1 cellular context compared by ENCODE assay signal in genomic region chr6:27295301-27296079, GRCh38.
TF ChIP-seq lines count a peak whose summit lies in the region.

No MANE protein-coding gene starts in this region.

TF ChIP-seq in HepG2, 621 proteins besides CTCF, POLR2A, EP300 and RAD21 (continued from another document and continues in another):
- TF ChIP-seq, protein P1, sequence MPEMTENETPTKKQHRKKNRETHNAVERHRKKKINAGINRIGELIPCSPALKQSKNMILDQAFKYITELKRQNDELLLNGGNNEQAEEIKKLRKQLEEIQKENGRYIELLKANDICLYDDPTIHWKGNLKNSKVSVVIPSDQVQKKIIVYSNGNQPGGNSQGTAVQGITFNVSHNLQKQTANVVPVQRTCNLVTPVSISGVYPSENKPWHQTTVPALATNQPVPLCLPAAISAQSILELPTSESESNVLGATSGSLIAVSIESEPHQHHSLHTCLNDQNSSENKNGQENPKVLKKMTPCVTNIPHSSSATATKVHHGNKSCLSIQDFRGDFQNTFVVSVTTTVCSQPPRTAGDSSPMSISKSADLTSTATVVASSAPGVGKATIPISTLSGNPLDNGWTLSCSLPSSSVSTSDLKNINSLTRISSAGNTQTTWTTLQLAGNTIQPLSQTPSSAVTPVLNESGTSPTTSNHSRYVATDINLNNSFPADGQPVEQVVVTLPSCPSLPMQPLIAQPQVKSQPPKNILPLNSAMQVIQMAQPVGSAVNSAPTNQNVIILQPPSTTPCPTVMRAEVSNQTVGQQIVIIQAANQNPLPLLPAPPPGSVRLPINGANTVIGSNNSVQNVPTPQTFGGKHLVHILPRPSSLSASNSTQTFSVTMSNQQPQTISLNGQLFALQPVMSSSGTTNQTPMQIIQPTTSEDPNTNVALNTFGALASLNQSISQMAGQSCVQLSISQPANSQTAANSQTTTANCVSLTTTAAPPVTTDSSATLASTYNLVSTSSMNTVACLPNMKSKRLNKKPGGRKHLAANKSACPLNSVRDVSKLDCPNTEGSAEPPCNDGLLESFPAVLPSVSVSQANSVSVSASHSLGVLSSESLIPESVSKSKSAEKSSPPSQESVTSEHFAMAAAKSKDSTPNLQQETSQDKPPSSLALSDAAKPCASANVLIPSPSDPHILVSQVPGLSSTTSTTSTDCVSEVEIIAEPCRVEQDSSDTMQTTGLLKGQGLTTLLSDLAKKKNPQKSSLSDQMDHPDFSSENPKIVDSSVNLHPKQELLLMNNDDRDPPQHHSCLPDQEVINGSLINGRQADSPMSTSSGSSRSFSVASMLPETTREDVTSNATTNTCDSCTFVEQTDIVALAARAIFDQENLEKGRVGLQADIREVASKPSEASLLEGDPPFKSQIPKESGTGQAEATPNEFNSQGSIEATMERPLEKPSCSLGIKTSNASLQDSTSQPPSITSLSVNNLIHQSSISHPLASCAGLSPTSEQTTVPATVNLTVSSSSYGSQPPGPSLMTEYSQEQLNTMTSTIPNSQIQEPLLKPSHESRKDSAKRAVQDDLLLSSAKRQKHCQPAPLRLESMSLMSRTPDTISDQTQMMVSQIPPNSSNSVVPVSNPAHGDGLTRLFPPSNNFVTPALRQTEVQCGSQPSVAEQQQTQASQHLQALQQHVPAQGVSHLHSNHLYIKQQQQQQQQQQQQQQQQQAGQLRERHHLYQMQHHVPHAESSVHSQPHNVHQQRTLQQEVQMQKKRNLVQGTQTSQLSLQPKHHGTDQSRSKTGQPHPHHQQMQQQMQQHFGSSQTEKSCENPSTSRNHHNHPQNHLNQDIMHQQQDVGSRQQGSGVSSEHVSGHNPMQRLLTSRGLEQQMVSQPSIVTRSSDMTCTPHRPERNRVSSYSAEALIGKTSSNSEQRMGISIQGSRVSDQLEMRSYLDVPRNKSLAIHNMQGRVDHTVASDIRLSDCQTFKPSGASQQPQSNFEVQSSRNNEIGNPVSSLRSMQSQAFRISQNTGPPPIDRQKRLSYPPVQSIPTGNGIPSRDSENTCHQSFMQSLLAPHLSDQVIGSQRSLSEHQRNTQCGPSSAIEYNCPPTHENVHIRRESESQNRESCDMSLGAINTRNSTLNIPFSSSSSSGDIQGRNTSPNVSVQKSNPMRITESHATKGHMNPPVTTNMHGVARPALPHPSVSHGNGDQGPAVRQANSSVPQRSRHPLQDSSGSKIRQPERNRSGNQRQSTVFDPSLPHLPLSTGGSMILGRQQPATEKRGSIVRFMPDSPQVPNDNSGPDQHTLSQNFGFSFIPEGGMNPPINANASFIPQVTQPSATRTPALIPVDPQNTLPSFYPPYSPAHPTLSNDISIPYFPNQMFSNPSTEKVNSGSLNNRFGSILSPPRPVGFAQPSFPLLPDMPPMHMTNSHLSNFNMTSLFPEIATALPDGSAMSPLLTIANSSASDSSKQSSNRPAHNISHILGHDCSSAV (CRISPR knock-in tag; IDR thresholded peaks at IDR 0.05; ENCODE audit: borderline replicate concordance) = no peak
- TF ChIP-seq FOSL2 (CRISPR knock-in tag; IDR thresholded peaks at IDR 0.05) (no peak), ZNF275 (CRISPR knock-in tag; IDR thresholded peaks at IDR 0.05; ENCODE audit: borderline replicate concordance) (no peak), ZBTB3 (CRISPR knock-in tag; IDR thresholded peaks at IDR 0.05; ENCODE audit: borderline replicate concordance, low read depth) (no peak), ZBTB7B (CRISPR knock-in tag; IDR thresholded peaks at IDR 0.05) (no peak), LBX2 (CRISPR knock-in tag; IDR thresholded peaks at IDR 0.05; ENCODE audit: borderline replicate concordance) (no peak), ZNF382 (CRISPR knock-in tag; IDR thresholded peaks at IDR 0.05; ENCODE audit: borderline replicate concordance) (no peak), GRHL1 (CRISPR knock-in tag; conservative IDR thresholded peaks at IDR 0.05) (no peak), ZNF607 (CRISPR knock-in tag; IDR thresholded peaks at IDR 0.05; ENCODE audit: borderline replicate concordance) (no peak), ZMAT5 (CRISPR knock-in tag; IDR thresholded peaks at IDR 0.05; ENCODE audit: borderline replicate concordance, low read depth) (no peak), MEIS2 (CRISPR knock-in tag; IDR thresholded peaks at IDR 0.05) (no peak), NR0B2 (CRISPR knock-in tag; IDR thresholded peaks at IDR 0.05) (no peak), ZSCAN25 (CRISPR knock-in tag; IDR thresholded peaks at IDR 0.05) (no peak), NR2F2 (IDR thresholded peaks at IDR 0.05; ENCODE audit: borderline replicate concordance, low read depth) (no peak), AKNA (CRISPR knock-in tag; IDR thresholded peaks at IDR 0.05; ENCODE audit: borderline replicate concordance) (no peak), ZNF256 (CRISPR knock-in tag; conservative IDR thresholded peaks at IDR 0.05) (0 out of 2 replicates have a peak, but pooled peaks have one; percentile 32), ZSCAN20 (CRISPR knock-in tag; IDR thresholded peaks at IDR 0.05; ENCODE audit: borderline replicate concordance) (peak; percentile 91; the same call in 1 of the 2 replicates), CCDC6 (CRISPR knock-in tag; IDR thresholded peaks at IDR 0.05) (no peak), ZC3H4 (CRISPR knock-in tag; IDR thresholded peaks at IDR 0.05; ENCODE audit: borderline replicate concordance) (no peak), THAP11 (CRISPR knock-in tag; IDR thresholded peaks at IDR 0.05) (peak; percentile 43; the same call in 1 of the 2 replicates), ZNF773 (CRISPR knock-in tag; IDR thresholded peaks at IDR 0.05; ENCODE audit: borderline replicate concordance) (no peak), MEF2D (CRISPR knock-in tag; IDR thresholded peaks at IDR 0.05) (no peak), CREM (IDR thresholded peaks at IDR 0.05) (no peak), CREM (CRISPR knock-in tag; IDR thresholded peaks at IDR 0.05) (no peak), ZKSCAN5 (CRISPR knock-in tag; IDR thresholded peaks at IDR 0.05) (no peak)
- TF ChIP-seq, protein P2, sequence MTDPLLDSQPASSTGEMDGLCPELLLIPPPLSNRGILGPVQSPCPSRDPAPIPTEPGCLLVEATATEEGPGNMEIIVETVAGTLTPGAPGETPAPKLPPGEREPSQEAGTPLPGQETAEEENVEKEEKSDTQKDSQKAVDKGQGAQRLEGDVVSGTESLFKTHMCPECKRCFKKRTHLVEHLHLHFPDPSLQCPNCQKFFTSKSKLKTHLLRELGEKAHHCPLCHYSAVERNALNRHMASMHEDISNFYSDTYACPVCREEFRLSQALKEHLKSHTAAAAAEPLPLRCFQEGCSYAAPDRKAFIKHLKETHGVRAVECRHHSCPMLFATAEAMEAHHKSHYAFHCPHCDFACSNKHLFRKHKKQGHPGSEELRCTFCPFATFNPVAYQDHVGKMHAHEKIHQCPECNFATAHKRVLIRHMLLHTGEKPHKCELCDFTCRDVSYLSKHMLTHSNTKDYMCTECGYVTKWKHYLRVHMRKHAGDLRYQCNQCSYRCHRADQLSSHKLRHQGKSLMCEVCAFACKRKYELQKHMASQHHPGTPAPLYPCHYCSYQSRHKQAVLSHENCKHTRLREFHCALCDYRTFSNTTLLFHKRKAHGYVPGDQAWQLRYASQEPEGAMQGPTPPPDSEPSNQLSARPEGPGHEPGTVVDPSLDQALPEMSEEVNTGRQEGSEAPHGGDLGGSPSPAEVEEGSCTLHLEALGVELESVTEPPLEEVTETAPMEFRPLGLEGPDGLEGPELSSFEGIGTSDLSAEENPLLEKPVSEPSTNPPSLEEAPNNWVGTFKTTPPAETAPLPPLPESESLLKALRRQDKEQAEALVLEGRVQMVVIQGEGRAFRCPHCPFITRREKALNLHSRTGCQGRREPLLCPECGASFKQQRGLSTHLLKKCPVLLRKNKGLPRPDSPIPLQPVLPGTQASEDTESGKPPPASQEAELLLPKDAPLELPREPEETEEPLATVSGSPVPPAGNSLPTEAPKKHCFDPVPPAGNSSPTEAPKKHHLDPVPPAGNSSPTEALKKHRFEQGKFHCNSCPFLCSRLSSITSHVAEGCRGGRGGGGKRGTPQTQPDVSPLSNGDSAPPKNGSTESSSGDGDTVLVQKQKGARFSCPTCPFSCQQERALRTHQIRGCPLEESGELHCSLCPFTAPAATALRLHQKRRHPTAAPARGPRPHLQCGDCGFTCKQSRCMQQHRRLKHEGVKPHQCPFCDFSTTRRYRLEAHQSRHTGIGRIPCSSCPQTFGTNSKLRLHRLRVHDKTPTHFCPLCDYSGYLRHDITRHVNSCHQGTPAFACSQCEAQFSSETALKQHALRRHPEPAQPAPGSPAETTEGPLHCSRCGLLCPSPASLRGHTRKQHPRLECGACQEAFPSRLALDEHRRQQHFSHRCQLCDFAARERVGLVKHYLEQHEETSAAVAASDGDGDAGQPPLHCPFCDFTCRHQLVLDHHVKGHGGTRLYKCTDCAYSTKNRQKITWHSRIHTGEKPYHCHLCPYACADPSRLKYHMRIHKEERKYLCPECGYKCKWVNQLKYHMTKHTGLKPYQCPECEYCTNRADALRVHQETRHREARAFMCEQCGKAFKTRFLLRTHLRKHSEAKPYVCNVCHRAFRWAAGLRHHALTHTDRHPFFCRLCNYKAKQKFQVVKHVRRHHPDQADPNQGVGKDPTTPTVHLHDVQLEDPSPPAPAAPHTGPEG (CRISPR knock-in tag; IDR thresholded peaks at IDR 0.05) = no peak
- TF ChIP-seq, protein P3, sequence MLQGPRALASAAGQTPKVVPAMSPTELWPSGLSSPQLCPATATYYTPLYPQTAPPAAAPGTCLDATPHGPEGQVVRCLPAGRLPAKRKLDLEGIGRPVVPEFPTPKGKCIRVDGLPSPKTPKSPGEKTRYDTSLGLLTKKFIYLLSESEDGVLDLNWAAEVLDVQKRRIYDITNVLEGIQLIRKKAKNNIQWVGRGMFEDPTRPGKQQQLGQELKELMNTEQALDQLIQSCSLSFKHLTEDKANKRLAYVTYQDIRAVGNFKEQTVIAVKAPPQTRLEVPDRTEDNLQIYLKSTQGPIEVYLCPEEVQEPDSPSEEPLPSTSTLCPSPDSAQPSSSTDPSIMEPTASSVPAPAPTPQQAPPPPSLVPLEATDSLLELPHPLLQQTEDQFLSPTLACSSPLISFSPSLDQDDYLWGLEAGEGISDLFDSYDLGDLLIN (CRISPR knock-in tag; IDR thresholded peaks at IDR 0.05; ENCODE audit: borderline replicate concordance) = no peak
